In the genomic region with DNA sequence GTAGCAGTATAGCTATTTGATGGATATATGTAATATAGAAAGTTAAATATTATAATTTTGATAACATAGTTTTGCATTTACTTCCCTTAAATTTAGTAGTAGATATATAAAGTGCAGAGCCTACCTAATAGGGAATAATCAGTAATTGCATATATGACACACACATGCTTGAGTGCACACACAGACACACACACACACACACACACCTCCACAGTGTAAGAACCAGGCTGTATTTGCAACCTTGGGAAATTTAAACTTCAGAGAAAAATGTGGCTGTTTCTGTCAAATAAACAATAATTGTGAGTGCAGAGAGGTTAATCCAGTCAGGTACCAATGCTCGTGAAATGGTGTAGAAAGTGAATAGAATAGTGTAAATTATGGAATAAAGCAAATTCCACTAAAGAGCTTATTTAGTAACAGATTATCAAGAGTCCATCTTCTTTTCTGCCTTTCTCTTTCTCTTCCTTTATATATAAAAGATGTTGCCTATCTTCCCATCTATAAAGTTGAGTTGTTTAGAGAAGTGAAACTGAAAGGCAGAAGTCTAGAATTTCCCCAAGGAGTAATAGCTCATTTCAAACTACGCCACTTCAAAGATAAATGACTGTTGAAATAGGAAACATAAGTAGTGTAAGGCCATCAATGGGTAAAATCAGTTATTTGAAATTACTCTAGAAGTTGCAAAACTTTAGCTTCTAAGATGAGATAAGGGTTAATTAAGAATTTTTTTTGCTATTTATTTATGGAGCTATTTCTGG, we compare ENCODE assay signal across 8 cellular contexts.
DNase-seq lines count a peak whose midpoint lies in the region; ATAC-seq and TF ChIP-seq lines count a peak whose summit lies in the region.

No MANE protein-coding gene starts in this region.

- no peaks in the 10 kb centered on the region for H3K36me3 Mint-ChIP-seq in activated naive CD8-positive, alpha-beta T cell treated with anti-CD3 and anti-CD28 coated beads, Interleukin-2, amount 50 U/mL, for 24 hours (ENCODE audit: low read depth)

- intact Hi-C loops in ovary (cut with DNase I) = no loop called here

- no peaks in the 10 kb centered on the region for H3K9me3 ChIP-seq in ovary

- H3K27me3 ChIP-seq in GM06990 (replicated peaks; ENCODE audit: control insufficient read depth, insufficient read depth, low read length) (no peaks in the 10 kb centered on the region), ovary (no peaks in the 10 kb centered on the region)

- peaks cover 4% of the 10 kb centered on the region for H3K9me3 Mint-ChIP-seq in activated naive CD8-positive, alpha-beta T cell treated with anti-CD3 and anti-CD28 coated beads, Interleukin-2, amount 50 U/mL, for 24 hours

- H3K36me3 ChIP-seq in GM06990 (ENCODE audit: control insufficient read depth, insufficient read depth, low read length) (no peaks in the 10 kb centered on the region), ovary (no peaks in the 10 kb centered on the region)

- ATAC-seq in GM21360 (IDR thresholded peaks at IDR 0.05; ENCODE audit: unreplicated experiment) = peak; percentile 100
- ATAC-seq in HG03469 (IDR thresholded peaks at IDR 0.05; ENCODE audit: unreplicated experiment) = peak; percentile 97
- ATAC-seq in activated naive CD8-positive, alpha-beta T cell treated with anti-CD3 and anti-CD28 coated beads, Interleukin-2, amount 50 U/mL, for 24 hours = peak; percentile 99

- peak overlapping the region; percentile 69 for H3K27ac Mint-ChIP-seq in activated naive CD8-positive, alpha-beta T cell treated with anti-CD3 and anti-CD28 coated beads, Interleukin-2, amount 50 U/mL, for 24 hours

- peak overlapping the region; percentile 37 for H3K4me3 Mint-ChIP-seq in activated naive CD8-positive, alpha-beta T cell treated with anti-CD3 and anti-CD28 coated beads, Interleukin-2, amount 50 U/mL, for 24 hours

- TF ChIP-seq POLR2A in ovary (IDR thresholded peaks at IDR 0.05) = no peak

- H3K4me1 Mint-ChIP-seq in activated naive CD8-positive, alpha-beta T cell treated with anti-CD3 and anti-CD28 coated beads, Interleukin-2, amount 50 U/mL, for 24 hours = peaks cover 25% of the 10 kb centered on the region

- no peak overlapping the region for H3K27ac ChIP-seq in ovary

- DNase-seq in GM06990 (ENCODE audit: extremely low read depth, insufficient read length) (peak; percentile 55), NCI-H2196 (lab: John Stamatoyannopoulos, UW; ENCODE audit: unreplicated experiment) (no peak), ovary (no peak), ecto neural progenitor cell (ENCODE audit: low spot score) (no peak)
- DNase-seq in activated naive CD8-positive, alpha-beta T cell treated with anti-CD3 and anti-CD28 coated beads, Interleukin-2, amount 50 U/mL, for 24 hours = no peak
- no peak for DNase-seq in stimulated activated CD4-positive, alpha-beta T cell treated with anti-CD3 and anti-CD28 coated beads, Interleukin-4, amount 100 ng/mL, for 24 hours

- H3K27me3 Mint-ChIP-seq in activated naive CD8-positive, alpha-beta T cell treated with anti-CD3 and anti-CD28 coated beads, Interleukin-2, amount 50 U/mL, for 24 hours = peaks cover 3% of the 10 kb centered on the region

- TF ChIP-seq CTCF in GM06990 (IDR thresholded peaks at IDR 0.05; ENCODE audit: insufficient read depth, low read length, poor library complexity, severe bottlenecking) (no peak), ovary (IDR thresholded peaks at IDR 0.05) (no peak)

- WGBS in ovary, 3 donors = 60 to 61% (median 61%) methylated on average over 2 of the region's 2 CpGs

- TF ChIP-seq EP300 in ovary (IDR thresholded peaks at IDR 0.05) = no peak

- no peaks in the 10 kb centered on the region for H3K4me1 ChIP-seq in ovary (ENCODE audit: insufficient read depth)

- H3K4me3 ChIP-seq in GM06990 (replicated peaks; ENCODE audit: low read depth, low read length) = no peak overlapping the region
- no peak overlapping the region for H3K4me3 ChIP-seq in ovary
